ENCODE assay signal across 1 cellular context in the genomic region with DNA sequence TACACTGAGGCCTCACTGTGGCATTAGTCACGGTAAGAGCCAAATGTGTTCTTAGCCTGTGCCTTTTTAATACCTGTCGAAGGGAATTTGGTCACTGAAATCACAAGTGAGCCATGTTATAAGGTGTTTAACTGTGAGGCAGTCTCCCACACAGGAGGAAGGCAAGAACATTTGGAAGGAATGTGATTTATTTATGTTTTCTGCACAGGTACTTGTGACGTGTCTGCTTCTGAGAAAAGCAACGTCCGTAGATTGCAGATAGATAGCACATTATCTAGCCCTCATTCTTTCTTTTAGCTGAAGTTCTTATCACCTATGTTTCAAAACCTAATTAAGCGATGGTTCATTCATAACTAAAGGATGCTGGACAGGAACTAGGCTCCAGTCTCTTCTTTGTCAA.
TF ChIP-seq lines count a peak whose summit lies in the region.

No MANE protein-coding gene starts in this region.

TF ChIP-seq in WTC11, 78 proteins besides CTCF, POLR2A, EP300 and RAD21:
- TF ChIP-seq SMAD3 (CRISPR knock-in tag; IDR thresholded peaks at IDR 0.05; ENCODE audit: borderline replicate concordance) (no peak), GTF2I (CRISPR knock-in tag; conservative IDR thresholded peaks at IDR 0.05) (no peak), TEAD4 (CRISPR knock-in tag; IDR thresholded peaks at IDR 0.05) (no peak), ETV6 (CRISPR knock-in tag; IDR thresholded peaks at IDR 0.05) (no peak), ZNF232 (CRISPR knock-in tag; IDR thresholded peaks at IDR 0.05) (no peak), GRHL2 (CRISPR knock-in tag; IDR thresholded peaks at IDR 0.05; ENCODE audit: insufficient replicate concordance, severe bottlenecking) (no peak), ZNF138 (CRISPR knock-in tag; conservative IDR thresholded peaks at IDR 0.05) (no peak), MXD4 (CRISPR knock-in tag; IDR thresholded peaks at IDR 0.05; ENCODE audit: borderline replicate concordance) (no peak)
- TF ChIP-seq, protein P1, sequence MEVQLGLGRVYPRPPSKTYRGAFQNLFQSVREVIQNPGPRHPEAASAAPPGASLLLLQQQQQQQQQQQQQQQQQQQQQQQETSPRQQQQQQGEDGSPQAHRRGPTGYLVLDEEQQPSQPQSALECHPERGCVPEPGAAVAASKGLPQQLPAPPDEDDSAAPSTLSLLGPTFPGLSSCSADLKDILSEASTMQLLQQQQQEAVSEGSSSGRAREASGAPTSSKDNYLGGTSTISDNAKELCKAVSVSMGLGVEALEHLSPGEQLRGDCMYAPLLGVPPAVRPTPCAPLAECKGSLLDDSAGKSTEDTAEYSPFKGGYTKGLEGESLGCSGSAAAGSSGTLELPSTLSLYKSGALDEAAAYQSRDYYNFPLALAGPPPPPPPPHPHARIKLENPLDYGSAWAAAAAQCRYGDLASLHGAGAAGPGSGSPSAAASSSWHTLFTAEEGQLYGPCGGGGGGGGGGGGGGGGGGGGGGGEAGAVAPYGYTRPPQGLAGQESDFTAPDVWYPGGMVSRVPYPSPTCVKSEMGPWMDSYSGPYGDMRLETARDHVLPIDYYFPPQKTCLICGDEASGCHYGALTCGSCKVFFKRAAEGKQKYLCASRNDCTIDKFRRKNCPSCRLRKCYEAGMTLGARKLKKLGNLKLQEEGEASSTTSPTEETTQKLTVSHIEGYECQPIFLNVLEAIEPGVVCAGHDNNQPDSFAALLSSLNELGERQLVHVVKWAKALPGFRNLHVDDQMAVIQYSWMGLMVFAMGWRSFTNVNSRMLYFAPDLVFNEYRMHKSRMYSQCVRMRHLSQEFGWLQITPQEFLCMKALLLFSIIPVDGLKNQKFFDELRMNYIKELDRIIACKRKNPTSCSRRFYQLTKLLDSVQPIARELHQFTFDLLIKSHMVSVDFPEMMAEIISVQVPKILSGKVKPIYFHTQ (CRISPR knock-in tag; IDR thresholded peaks at IDR 0.05) = no peak
- TF ChIP-seq, protein P2, sequence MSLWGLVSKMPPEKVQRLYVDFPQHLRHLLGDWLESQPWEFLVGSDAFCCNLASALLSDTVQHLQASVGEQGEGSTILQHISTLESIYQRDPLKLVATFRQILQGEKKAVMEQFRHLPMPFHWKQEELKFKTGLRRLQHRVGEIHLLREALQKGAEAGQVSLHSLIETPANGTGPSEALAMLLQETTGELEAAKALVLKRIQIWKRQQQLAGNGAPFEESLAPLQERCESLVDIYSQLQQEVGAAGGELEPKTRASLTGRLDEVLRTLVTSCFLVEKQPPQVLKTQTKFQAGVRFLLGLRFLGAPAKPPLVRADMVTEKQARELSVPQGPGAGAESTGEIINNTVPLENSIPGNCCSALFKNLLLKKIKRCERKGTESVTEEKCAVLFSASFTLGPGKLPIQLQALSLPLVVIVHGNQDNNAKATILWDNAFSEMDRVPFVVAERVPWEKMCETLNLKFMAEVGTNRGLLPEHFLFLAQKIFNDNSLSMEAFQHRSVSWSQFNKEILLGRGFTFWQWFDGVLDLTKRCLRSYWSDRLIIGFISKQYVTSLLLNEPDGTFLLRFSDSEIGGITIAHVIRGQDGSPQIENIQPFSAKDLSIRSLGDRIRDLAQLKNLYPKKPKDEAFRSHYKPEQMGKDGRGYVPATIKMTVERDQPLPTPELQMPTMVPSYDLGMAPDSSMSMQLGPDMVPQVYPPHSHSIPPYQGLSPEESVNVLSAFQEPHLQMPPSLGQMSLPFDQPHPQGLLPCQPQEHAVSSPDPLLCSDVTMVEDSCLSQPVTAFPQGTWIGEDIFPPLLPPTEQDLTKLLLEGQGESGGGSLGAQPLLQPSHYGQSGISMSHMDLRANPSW (CRISPR knock-in tag; conservative IDR thresholded peaks at IDR 0.05; ENCODE audit: low read depth) = no peak
- TF ChIP-seq, protein P3, sequence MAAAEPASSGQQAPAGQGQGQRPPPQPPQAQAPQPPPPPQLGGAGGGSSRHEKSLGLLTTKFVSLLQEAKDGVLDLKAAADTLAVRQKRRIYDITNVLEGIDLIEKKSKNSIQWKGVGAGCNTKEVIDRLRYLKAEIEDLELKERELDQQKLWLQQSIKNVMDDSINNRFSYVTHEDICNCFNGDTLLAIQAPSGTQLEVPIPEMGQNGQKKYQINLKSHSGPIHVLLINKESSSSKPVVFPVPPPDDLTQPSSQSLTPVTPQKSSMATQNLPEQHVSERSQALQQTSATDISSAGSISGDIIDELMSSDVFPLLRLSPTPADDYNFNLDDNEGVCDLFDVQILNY (CRISPR knock-in tag; IDR thresholded peaks at IDR 0.05) = no peak
- TF ChIP-seq, protein P4, sequence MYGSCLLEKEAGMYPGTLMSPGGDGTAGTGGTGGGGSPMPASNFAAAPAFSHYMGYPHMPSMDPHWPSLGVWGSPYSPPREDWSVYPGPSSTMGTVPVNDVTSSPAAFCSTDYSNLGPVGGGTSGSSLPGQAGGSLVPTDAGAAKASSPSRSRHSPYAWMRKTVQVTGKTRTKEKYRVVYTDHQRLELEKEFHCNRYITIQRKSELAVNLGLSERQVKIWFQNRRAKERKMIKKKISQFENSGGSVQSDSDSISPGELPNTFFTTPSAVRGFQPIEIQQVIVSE (CRISPR knock-in tag; IDR thresholded peaks at IDR 0.05; ENCODE audit: borderline replicate concordance) = no peak
- TF ChIP-seq, protein P5, sequence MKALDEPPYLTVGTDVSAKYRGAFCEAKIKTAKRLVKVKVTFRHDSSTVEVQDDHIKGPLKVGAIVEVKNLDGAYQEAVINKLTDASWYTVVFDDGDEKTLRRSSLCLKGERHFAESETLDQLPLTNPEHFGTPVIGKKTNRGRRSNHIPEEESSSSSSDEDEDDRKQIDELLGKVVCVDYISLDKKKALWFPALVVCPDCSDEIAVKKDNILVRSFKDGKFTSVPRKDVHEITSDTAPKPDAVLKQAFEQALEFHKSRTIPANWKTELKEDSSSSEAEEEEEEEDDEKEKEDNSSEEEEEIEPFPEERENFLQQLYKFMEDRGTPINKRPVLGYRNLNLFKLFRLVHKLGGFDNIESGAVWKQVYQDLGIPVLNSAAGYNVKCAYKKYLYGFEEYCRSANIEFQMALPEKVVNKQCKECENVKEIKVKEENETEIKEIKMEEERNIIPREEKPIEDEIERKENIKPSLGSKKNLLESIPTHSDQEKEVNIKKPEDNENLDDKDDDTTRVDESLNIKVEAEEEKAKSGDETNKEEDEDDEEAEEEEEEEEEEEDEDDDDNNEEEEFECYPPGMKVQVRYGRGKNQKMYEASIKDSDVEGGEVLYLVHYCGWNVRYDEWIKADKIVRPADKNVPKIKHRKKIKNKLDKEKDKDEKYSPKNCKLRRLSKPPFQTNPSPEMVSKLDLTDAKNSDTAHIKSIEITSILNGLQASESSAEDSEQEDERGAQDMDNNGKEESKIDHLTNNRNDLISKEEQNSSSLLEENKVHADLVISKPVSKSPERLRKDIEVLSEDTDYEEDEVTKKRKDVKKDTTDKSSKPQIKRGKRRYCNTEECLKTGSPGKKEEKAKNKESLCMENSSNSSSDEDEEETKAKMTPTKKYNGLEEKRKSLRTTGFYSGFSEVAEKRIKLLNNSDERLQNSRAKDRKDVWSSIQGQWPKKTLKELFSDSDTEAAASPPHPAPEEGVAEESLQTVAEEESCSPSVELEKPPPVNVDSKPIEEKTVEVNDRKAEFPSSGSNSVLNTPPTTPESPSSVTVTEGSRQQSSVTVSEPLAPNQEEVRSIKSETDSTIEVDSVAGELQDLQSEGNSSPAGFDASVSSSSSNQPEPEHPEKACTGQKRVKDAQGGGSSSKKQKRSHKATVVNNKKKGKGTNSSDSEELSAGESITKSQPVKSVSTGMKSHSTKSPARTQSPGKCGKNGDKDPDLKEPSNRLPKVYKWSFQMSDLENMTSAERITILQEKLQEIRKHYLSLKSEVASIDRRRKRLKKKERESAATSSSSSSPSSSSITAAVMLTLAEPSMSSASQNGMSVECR (CRISPR knock-in tag; IDR thresholded peaks at IDR 0.05; ENCODE audit: borderline replicate concordance) = no peak
TF ChIP-seq in WTC11: peak in this region for 0.
